Comparison of ENCODE assay signal across 11 cellular contexts in genomic region chr20:46708172-46708860, GRCh38. TPM values are rescaled to one million over a fixed set of nuclear protein-coding genes. Genes with fewer than 3 reads are reported as not detected.
DNase-seq lines count a peak whose midpoint lies in the region; ATAC-seq, FAIRE-seq and TF ChIP-seq lines count a peak whose summit lies in the region.
"Had no signal": no experiment of that assay in that cellular context is flagged by ENCODE, and none has a peak within 500 bp of the region (broad histone marks: within the 10 kb centered on the region; RNA-seq: fewer than 3 reads in every experiment).

No MANE protein-coding gene starts in this region.

- H3K27ac ChIP-seq in AG04450 (ENCODE audit: low read depth, low read length), result no peak overlapping the region
- peak overlapping the region; percentile 85 to 92 for H3K27ac ChIP-seq in mucosa of rectum (ENCODE audit: low read depth in 2 of 2, low read length in 2 of 2)

- H3K4me3 Mint-ChIP-seq in T-cell, result peak overlapping the region in 1 of 3 donors; percentile 71
- H3K4me3 Mint-ChIP-seq: activated CD8-positive, alpha-beta memory T cell treated with anti-CD3 and anti-CD28 coated beads, Interleukin-2, amount 10 ng/mL, durations not matched to agents 7 days and 5 days had no signal

- peak overlapping the region; percentile 58 to 87 for H3K9ac ChIP-seq in mucosa of rectum (ENCODE audit: low read depth in 1 of 2, low read length in 2 of 2)

- H3K36me3 Mint-ChIP-seq in T-cell, result no peaks in the 10 kb centered on the region

- no peak for FAIRE-seq in bronchial epithelial cell (lab: Jason Lieb, UNC)

- no peak for ATAC-seq in T-cell (replicated peaks in 1 of 4)
- no peak for ATAC-seq in GM18517 (IDR thresholded peaks at IDR 0.05; ENCODE audit: unreplicated experiment)
- no peak for ATAC-seq in HG02970 (IDR thresholded peaks at IDR 0.05; ENCODE audit: low FRiP score, unreplicated experiment)
- ATAC-seq: activated CD8-positive, alpha-beta memory T cell treated with anti-CD3 and anti-CD28 coated beads, Interleukin-2, amount 10 ng/mL, durations not matched to agents 7 days and 5 days had no signal

- no peak overlapping the region for H3K27ac Mint-ChIP-seq in T-cell
- H3K27ac Mint-ChIP-seq: activated CD8-positive, alpha-beta memory T cell treated with anti-CD3 and anti-CD28 coated beads, Interleukin-2, amount 10 ng/mL, durations not matched to agents 7 days and 5 days had no signal

- H3K27me3 ChIP-seq in AG04450 (ENCODE audit: control insufficient read depth, insufficient read depth, low read length) (no peaks in the 10 kb centered on the region), H7 (ENCODE audit: control insufficient read depth, insufficient read depth, low read length) (no peaks in the 10 kb centered on the region; the same call in 1 of the 2 replicates), bronchial epithelial cell (ENCODE audit: control insufficient read depth, insufficient read depth, low read length) (no peaks in the 10 kb centered on the region), mucosa of rectum (ENCODE audit: control insufficient read depth in 2 of 2, insufficient read depth in 2 of 2, low read length in 2 of 2) (no peaks in the 10 kb centered on the region)

- H3K27me3 Mint-ChIP-seq in T-cell, result peaks cover 63 to 72% of the 10 kb centered on the region in 2 donors

- H3K4me3 ChIP-seq in AG04450 (ENCODE audit: low read depth, low read length), result no peak overlapping the region
- no peak overlapping the region for H3K4me3 ChIP-seq in H7 (ENCODE audit: insufficient read depth, low read depth, low read length)
- peak overlapping the region; percentile 2 for H3K4me3 ChIP-seq in bronchial epithelial cell (ENCODE audit: low read depth, low read length)
- H3K4me3 ChIP-seq in mucosa of rectum (ENCODE audit: low read length in 2 of 2), result peak overlapping the region; percentile 53 to 76

- peaks cover 0 to 10% (median 8%) of the 10 kb centered on the region in 3 donors for H3K9me3 Mint-ChIP-seq in T-cell

- H3K36me3 ChIP-seq in H7 (replicated peaks; ENCODE audit: control insufficient read depth, insufficient read depth, low read length) (no peaks in the 10 kb centered on the region), bronchial epithelial cell (ENCODE audit: control insufficient read depth, insufficient read depth, low read length) (no peaks in the 10 kb centered on the region), mucosa of rectum (ENCODE audit: control insufficient read depth in 2 of 2, insufficient read depth in 2 of 2, low read length in 2 of 2) (no peaks in the 10 kb centered on the region)

- peaks cover 16 to 28% of the 10 kb centered on the region in 2 donors for H3K4me1 ChIP-seq in mucosa of rectum (ENCODE audit: control insufficient read depth in 2 of 2, insufficient read depth in 2 of 2, low read length in 2 of 2)

- POLR2A ChIA-PET in AG04450 (lab: Yijun Ruan, JAX), result interaction anchor here (1.2 kb wide), 1 partner anchor 19 kb away, joined by 4 read pairs; the partner anchor contains the start of gene TP53RK
- POLR2A ChIA-PET in T-cell (lab: Charles Lee), result no interaction called here

- CTCF ChIA-PET in AG04450 (lab: Charles Lee), result no interaction called here
- CTCF ChIA-PET in T-cell (lab: Charles Lee), result interaction anchor here in 1 of 2 donors (0.5 kb wide), 2 partner anchors 13 to 43 kb away, joined by 3 to 7 read pairs; no protein-coding TSS in a partner anchor

- TF ChIP-seq CTCF in AG04450 (IDR thresholded peaks at IDR 0.05; ENCODE audit: low read depth, low read length) (peak; percentile 7; the same call in 1 of the 2 replicates), bronchial epithelial cell (IDR thresholded peaks at IDR 0.05; ENCODE audit: insufficient read depth, low read length, severe bottlenecking) (peak; percentile 77)

- peaks cover 13 to 16% (median 13%) of the 10 kb centered on the region in 3 donors for H3K4me1 Mint-ChIP-seq in T-cell

- no peak for DNase-seq in AG04450 (ENCODE audit: low read depth, low spot score)
- peak; percentile 71 for DNase-seq in H7
- DNase-seq in bronchial epithelial cell (ENCODE audit: low read depth), result peak; percentile 58
- no peak for DNase-seq in T-cell
- no peak for DNase-seq in NCI-H345 treated with DMSO at 0.1 percent for 48 hours (lab: John Stamatoyannopoulos, UW; ENCODE audit: unreplicated experiment)
- DNase-seq: activated CD8-positive, alpha-beta memory T cell treated with anti-CD3 and anti-CD28 coated beads, Interleukin-2, amount 10 ng/mL, durations not matched to agents 7 days and 5 days; Kasumi-1 had no signal

- H3K9me3 ChIP-seq in AG04450 (ENCODE audit: control insufficient read depth, insufficient read depth, low read length) (peaks cover 9% of the 10 kb centered on the region), mucosa of rectum (ENCODE audit: control insufficient read depth in 2 of 2, low read length in 2 of 2) (no peaks in the 10 kb centered on the region)

RNA-seq across cellular contexts. Expression of gene SLC2A10, which starts 1.1 kb away (rescaled TPM):
- 35.5 and 36.9 TPM in 2 replicates for polyA plus RNA-seq in AG04450 (2011; rRNA removed)
- 41.7 and 47.2 TPM in 2 replicates for polyA minus RNA-seq in AG04450 (2011; rRNA and poly(A)+ RNA removed)
- 7.4 and 9.5 TPM in 2 replicates for total RNA-seq in H7 (2014; rRNA removed; shearing (Covaris generic))
- total RNA-seq in bronchial epithelial cell, result 19.2 and 30.2 TPM in 2 replicates
- total RNA-seq in T-cell, result under 1 TPM in 3 of 5 donors, not detected in 2; 0.07 to 0.54 (median 0.09) TPM
- total RNA-seq: activated CD8-positive, alpha-beta memory T cell treated with anti-CD3 and anti-CD28 coated beads, Interleukin-2, amount 10 ng/mL, durations not matched to agents 7 days and 5 days had no signal

RNA-seq across cellular contexts. Expression of gene TP53RK, which starts 19.1 kb away (rescaled TPM):
- 13.3 and 14.3 TPM in 2 replicates for polyA plus RNA-seq in AG04450 (2011; rRNA removed)
- polyA minus RNA-seq in AG04450 (2011; rRNA and poly(A)+ RNA removed), result 9.0 and 10.2 TPM in 2 replicates
- total RNA-seq in H7 (2014; rRNA removed; shearing (Covaris generic)), result 19.2 and 20.0 TPM in 2 replicates
- total RNA-seq in bronchial epithelial cell (18.4 and 19.0 TPM in 2 replicates), T-cell (10 to 100 TPM in 3 of 5 donors, 1 to 10 TPM in 2; 5.8 to 23.2 (median 21.9) TPM)

RNA-seq across cellular contexts. Expression of gene SLC13A3, which starts 57.1 kb away (rescaled TPM):
- polyA plus RNA-seq in AG04450 (2011; rRNA removed), result 2.4 and 3.8 TPM in 2 replicates
- polyA minus RNA-seq in AG04450 (2011; rRNA and poly(A)+ RNA removed), result 4.2 and 6.9 TPM in 2 replicates
- 6.9 and 11.8 TPM in 2 replicates for total RNA-seq in H7 (2014; rRNA removed; shearing (Covaris generic))
- total RNA-seq in bronchial epithelial cell (5.1 and 5.5 TPM in 2 replicates), T-cell (under 1 TPM in 4 of 5 donors, not detected in 1; 0.16 to 0.49 (median 0.33) TPM)
- total RNA-seq: lung microvascular endothelial cell had no signal

Comparison
In these comparisons a context has a peak if more than half of its experiments do, and no peak if none do; other contexts are left out.
1. DNase-seq: peak in H7 (single experiment) and bronchial epithelial cell (single experiment); none in AG04450 (single experiment), T-cell (0 of 34) and NCI-H345 treated with DMSO at 0.1 percent for 48 hours (single experiment).
2. H3K4me3 ChIP-seq: peak in bronchial epithelial cell (single experiment) and mucosa of rectum (2 of 2); none in AG04450 (single experiment) and H7 (single experiment).